1 cellular context compared by ENCODE assay signal in genomic region chr16:19228057-19228456, GRCh38.
TF ChIP-seq lines count a peak whose summit lies in the region.

No MANE protein-coding gene starts in this region.

TF ChIP-seq in H1, 55 proteins besides CTCF, POLR2A, EP300 and RAD21:
- TF ChIP-seq, protein P1, sequence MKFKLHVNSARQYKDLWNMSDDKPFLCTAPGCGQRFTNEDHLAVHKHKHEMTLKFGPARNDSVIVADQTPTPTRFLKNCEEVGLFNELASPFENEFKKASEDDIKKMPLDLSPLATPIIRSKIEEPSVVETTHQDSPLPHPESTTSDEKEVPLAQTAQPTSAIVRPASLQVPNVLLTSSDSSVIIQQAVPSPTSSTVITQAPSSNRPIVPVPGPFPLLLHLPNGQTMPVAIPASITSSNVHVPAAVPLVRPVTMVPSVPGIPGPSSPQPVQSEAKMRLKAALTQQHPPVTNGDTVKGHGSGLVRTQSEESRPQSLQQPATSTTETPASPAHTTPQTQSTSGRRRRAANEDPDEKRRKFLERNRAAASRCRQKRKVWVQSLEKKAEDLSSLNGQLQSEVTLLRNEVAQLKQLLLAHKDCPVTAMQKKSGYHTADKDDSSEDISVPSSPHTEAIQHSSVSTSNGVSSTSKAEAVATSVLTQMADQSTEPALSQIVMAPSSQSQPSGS (IDR thresholded peaks at IDR 0.05; ENCODE audit: low read length) = no peak
- TF ChIP-seq USF2 (IDR thresholded peaks at IDR 0.05; ENCODE audit: low read length) (peak; percentile 75), GABPA (IDR thresholded peaks at IDR 0.05; ENCODE audit: borderline replicate concordance, insufficient read depth, low read length) (no peak), SAP30 (IDR thresholded peaks at IDR 0.05; ENCODE audit: insufficient read depth, insufficient replicate concordance, low read length) (no peak), SP1 (IDR thresholded peaks at IDR 0.05; ENCODE audit: low read depth, low read length) (no peak), EGR1 (IDR thresholded peaks at IDR 0.05; ENCODE audit: borderline replicate concordance, low read depth, low read length) (no peak), SIX5 (IDR thresholded peaks at IDR 0.05; ENCODE audit: low read depth, low read length) (no peak), ZNF274 (IDR thresholded peaks at IDR 0.05; ENCODE audit: borderline replicate concordance, extremely low read depth, low read length) (no peak), SIN3A (conservative IDR thresholded peaks at IDR 0.05 in 1 of 2, IDR thresholded peaks at IDR 0.05 in 1 of 2; ENCODE audit: low read depth in 1 of 2, low read length in 2 of 2) (peak in 1 of 2 experiments; percentile 54; a peak in 1 of 4 replicates), POLR2AphosphoS5 (IDR thresholded peaks at IDR 0.05; ENCODE audit: low read depth, low read length) (no peak), TEAD4 (IDR thresholded peaks at IDR 0.05; ENCODE audit: low read depth, low read length) (no peak), JUND (IDR thresholded peaks at IDR 0.05; ENCODE audit: low read length) (no peak), BACH1 (IDR thresholded peaks at IDR 0.05; ENCODE audit: low read length) (no peak), NANOG (IDR thresholded peaks at IDR 0.05; ENCODE audit: insufficient read depth, low read depth, low read length, poor library complexity, severe bottlenecking) (no peak), BCL11A (IDR thresholded peaks at IDR 0.05; ENCODE audit: low read depth in 2 of 2, low read length in 2 of 2) (no peak), TAF7 (optimal IDR thresholded peaks at IDR 0.05; ENCODE audit: borderline replicate concordance, low read depth, low read length) (no peak), CREB1 (IDR thresholded peaks at IDR 0.05) (no peak)
- TF ChIP-seq, protein P2, sequence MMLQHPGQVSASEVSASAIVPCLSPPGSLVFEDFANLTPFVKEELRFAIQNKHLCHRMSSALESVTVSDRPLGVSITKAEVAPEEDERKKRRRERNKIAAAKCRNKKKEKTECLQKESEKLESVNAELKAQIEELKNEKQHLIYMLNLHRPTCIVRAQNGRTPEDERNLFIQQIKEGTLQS (IDR thresholded peaks at IDR 0.05; ENCODE audit: insufficient read depth, low read depth, low read length) = peak; percentile 59
- TF ChIP-seq, protein P3, sequence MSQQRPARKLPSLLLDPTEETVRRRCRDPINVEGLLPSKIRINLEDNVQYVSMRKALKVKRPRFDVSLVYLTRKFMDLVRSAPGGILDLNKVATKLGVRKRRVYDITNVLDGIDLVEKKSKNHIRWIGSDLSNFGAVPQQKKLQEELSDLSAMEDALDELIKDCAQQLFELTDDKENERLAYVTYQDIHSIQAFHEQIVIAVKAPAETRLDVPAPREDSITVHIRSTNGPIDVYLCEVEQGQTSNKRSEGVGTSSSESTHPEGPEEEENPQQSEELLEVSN (IDR thresholded peaks at IDR 0.05) = no peak
